Comparison of ENCODE assay signal across 11 cellular contexts in genomic region chr1:21938791-21939538, GRCh38. TPM values are rescaled to one million over a fixed set of nuclear protein-coding genes. Genes with fewer than 3 reads are reported as not detected.
DNase-seq lines count a peak whose midpoint lies in the region; ATAC-seq and TF ChIP-seq lines count a peak whose summit lies in the region.
"Had no signal": no experiment of that assay in that cellular context is flagged by ENCODE, and none has a peak within 500 bp of the region (broad histone marks: within the 10 kb centered on the region; RNA-seq: fewer than 3 reads in every experiment).

No MANE protein-coding gene starts in this region.

- H3K4me1 ChIP-seq in heart left ventricle, result peaks cover 17 to 86% (median 57%) of the 10 kb centered on the region in 12 donors
- peaks cover 26 to 30% of the 10 kb centered on the region in 2 donors for H3K4me1 ChIP-seq in duodenal mucosa (ENCODE audit: control insufficient read depth in 1 of 2, insufficient read depth in 2 of 2, low read length in 2 of 2)
- H3K4me1 ChIP-seq in aorta (ENCODE audit: control insufficient read depth in 1 of 2, insufficient read depth in 2 of 2, low read length in 2 of 2), result peaks cover 0 to 3% of the 10 kb centered on the region in 2 donors
- H3K4me1 ChIP-seq in GM23338 (ENCODE audit: insufficient read depth), result peaks cover 22% of the 10 kb centered on the region

- TF ChIP-seq POLR2A in heart left ventricle (IDR thresholded peaks at IDR 0.05), result no peak

- H3K4me2 ChIP-seq in GM23338, result no peak overlapping the region

- no peaks in the 10 kb centered on the region for H3K9me2 ChIP-seq in GM23338 (ENCODE audit: insufficient read depth)

- 31 to 47% (median 37%) methylated on average over 10 of the region's 10 CpGs for WGBS in heart left ventricle, 4 donors
- WGBS in aorta, 2 donors, result 27% methylated on average over 10 of the region's 10 CpGs

- peaks cover 22% of the 10 kb centered on the region for H3K79me2 ChIP-seq in GM23338 (replicated peaks; ENCODE audit: insufficient read depth)

- no peak for TF ChIP-seq CTCF in heart left ventricle (IDR thresholded peaks at IDR 0.05)
- no peak for TF ChIP-seq CTCF in GM23338 (conservative IDR thresholded peaks at IDR 0.05; ENCODE audit: low read depth in 2 of 2)

- ATAC-seq in heart left ventricle, result peak in 3 of 4 donors; percentile 4 to 21 (median 5)
- no peak for ATAC-seq in Right ventricle myocardium inferior
- ATAC-seq in naive thymus-derived CD8-positive, alpha-beta T cell, result no peak
- no peak for ATAC-seq in aorta (ENCODE audit: low FRiP score)
- no peak for ATAC-seq in GM23338

- peaks cover 7% of the 10 kb centered on the region for H3F3A ChIP-seq in GM23338 (replicated peaks; ENCODE audit: low read depth)

- H3K4me3 ChIP-seq in heart left ventricle, result no peak overlapping the region
- no peak overlapping the region for H3K4me3 ChIP-seq in duodenal mucosa (ENCODE audit: low read depth in 1 of 2, low read length in 2 of 2)
- no peak overlapping the region for H3K4me3 ChIP-seq in aorta (ENCODE audit: low read length in 2 of 2)
- H3K4me3 ChIP-seq in GM23338, result no peak overlapping the region

- H3K9me3 Mint-ChIP-seq in naive thymus-derived CD8-positive, alpha-beta T cell, result no peaks in the 10 kb centered on the region
- H3K9me3 Mint-ChIP-seq in GM23338, result no peaks in the 10 kb centered on the region

- no peak overlapping the region for H3K9ac ChIP-seq in duodenal mucosa (ENCODE audit: low read depth in 1 of 2, low read length in 2 of 2)

- no peak overlapping the region for H2AFZ ChIP-seq in GM23338

- DNase-seq in heart left ventricle (no peak), Right ventricle myocardium inferior (ENCODE audit: missing footprints) (no peak), aorta (peak in 1 of 2 donors; percentile 53), NCI-H226 (no peak), COLO829 (ENCODE audit: low spot score) (no peak), GM23338 (ENCODE audit: low spot score) (no peak)
- no peak for DNase-seq in naive thymus-derived CD8-positive, alpha-beta T cell
- DNase-seq: NCI-H2171 had no signal

- H4K20me1 ChIP-seq in GM23338 (replicated peaks; ENCODE audit: insufficient read depth), result no peaks in the 10 kb centered on the region; the same call in 1 of the 2 replicates

- intact Hi-C loops in heart left ventricle (cut with DNase I), result loop anchor here in 8 of 10 donors (5.0 kb wide), 2 partner anchors 37 to 42 kb away; no protein-coding TSS in a partner anchor
- intact Hi-C loops in Right ventricle myocardium inferior (cut with DNase I), result no loop called here
- intact Hi-C loops in aorta (cut with DNase I), result loop anchor here (5.0 kb wide), 1 partner anchor 37 kb away; no protein-coding TSS in a partner anchor

- peak overlapping the region; percentile 82 to 100 (median 92) for H3K4me3 Mint-ChIP-seq in naive thymus-derived CD8-positive, alpha-beta T cell
- H3K4me3 Mint-ChIP-seq in GM23338, result no peak overlapping the region; the same call in 2 of the 3 replicates

- H3K9me3 ChIP-seq in heart left ventricle (no peaks in the 10 kb centered on the region), duodenal mucosa (ENCODE audit: control insufficient read depth in 1 of 2, low read length in 2 of 2) (no peaks in the 10 kb centered on the region), aorta (ENCODE audit: control insufficient read depth, low read length) (no peaks in the 10 kb centered on the region)

- H3K27ac ChIP-seq in heart left ventricle (peak overlapping the region; percentile 57 to 91 (median 88)), duodenal mucosa (ENCODE audit: low read depth, low read length) (peak overlapping the region; percentile 7), aorta (ENCODE audit: low read depth in 1 of 2, low read length in 2 of 2) (peak overlapping the region; percentile 65 to 91), GM23338 (ENCODE audit: low read depth) (no peak overlapping the region)
- H3K27ac ChIP-seq: C4-2B had no signal

- peaks cover 0 to 4% (median 0%) of the 10 kb centered on the region in 9 donors for H3K36me3 ChIP-seq in heart left ventricle
- no peaks in the 10 kb centered on the region for H3K36me3 ChIP-seq in duodenal mucosa (ENCODE audit: control insufficient read depth in 1 of 2, insufficient read depth in 2 of 2, low read length in 2 of 2)
- H3K36me3 ChIP-seq in aorta (ENCODE audit: control insufficient read depth in 1 of 2, insufficient read depth in 2 of 2, low read length in 1 of 2), result no peaks in the 10 kb centered on the region
- H3K36me3 ChIP-seq in GM23338 (ENCODE audit: insufficient read depth), result no peaks in the 10 kb centered on the region

- peak overlapping the region in 2 of 10 donors; percentile 35 to 39 for H3K27ac Mint-ChIP-seq in naive thymus-derived CD8-positive, alpha-beta T cell
- H3K27ac Mint-ChIP-seq in GM23338, result no peak overlapping the region

- H3K27me3 ChIP-seq in heart left ventricle, result no peaks in the 10 kb centered on the region
- H3K27me3 ChIP-seq in duodenal mucosa (ENCODE audit: control insufficient read depth in 1 of 2, insufficient read depth in 2 of 2, low read length in 2 of 2), result no peaks in the 10 kb centered on the region
- no peaks in the 10 kb centered on the region for H3K27me3 ChIP-seq in aorta (ENCODE audit: control insufficient read depth in 1 of 2, insufficient read depth in 2 of 2, low read length in 1 of 2)
- no peaks in the 10 kb centered on the region for H3K27me3 ChIP-seq in GM23338 (ENCODE audit: insufficient read depth)

- peaks cover 0 to 3% (median 0%) of the 10 kb centered on the region in 3 donors for H3K36me3 Mint-ChIP-seq in naive thymus-derived CD8-positive, alpha-beta T cell
- no peaks in the 10 kb centered on the region for H3K36me3 Mint-ChIP-seq in GM23338 (ENCODE audit: low read depth)

- POLR2A ChIA-PET in naive thymus-derived CD8-positive, alpha-beta T cell (lab: Charles Lee), result interaction anchor here (0.5 to 3.7 kb wide), 3 partner anchors 18 to 143 kb away, joined by 3 to 27 read pairs (median 3); no protein-coding TSS in a partner anchor

- H3K27me3 Mint-ChIP-seq in naive thymus-derived CD8-positive, alpha-beta T cell, result peaks cover 0 to 11% (median 5%) of the 10 kb centered on the region in 5 donors
- peaks cover 19% of the 10 kb centered on the region for H3K27me3 Mint-ChIP-seq in GM23338 (ENCODE audit: insufficient read depth, low read depth, poor library complexity)

- H3K4me1 Mint-ChIP-seq in naive thymus-derived CD8-positive, alpha-beta T cell, result peaks cover 9 to 30% (median 18%) of the 10 kb centered on the region in 4 donors
- H3K4me1 Mint-ChIP-seq in GM23338, result peaks cover 39% of the 10 kb centered on the region

TF ChIP-seq in GM23338, 12 proteins besides CTCF, POLR2A, EP300 and RAD21 (continues in another document):
- TF ChIP-seq EZH2 (IDR thresholded peaks at IDR 0.05; ENCODE audit: low read depth, unreplicated experiment) (no peak), NANOG (IDR thresholded peaks at IDR 0.05; ENCODE audit: borderline replicate concordance) (no peak), REST (IDR thresholded peaks at IDR 0.05; ENCODE audit: unreplicated experiment) (no peak), ZNF331 (CRISPR knock-in tag; IDR thresholded peaks at IDR 0.05; ENCODE audit: low read depth) (no peak)

RNA-seq across cellular contexts. Expression of gene HSPG2, which starts 1.9 kb away (rescaled TPM):
- 100 to 1,000 TPM; 202 to 608 (median 304) TPM for total RNA-seq in heart left ventricle
- polyA plus RNA-seq in heart left ventricle, result 100 to 1,000 TPM; 164 to 315 TPM
- total RNA-seq in Right ventricle myocardium inferior, result 269 TPM
- 1 to 10 TPM; 6.4 to 7.2 TPM for total RNA-seq in naive thymus-derived CD8-positive, alpha-beta T cell
- under 1 TPM in 2 of 3 donors, not detected in 1; 0.46 to 0.76 TPM for polyA plus RNA-seq in naive thymus-derived CD8-positive, alpha-beta T cell
- 1,000 to 10,000 TPM in 1 of 2 donors, 100 to 1,000 TPM in 1; 868 to 1,205 TPM for total RNA-seq in aorta
- 100 to 1,000 TPM in 1 of 2 donors, 10 to 100 TPM in 1; 49.1 to 268 TPM for polyA plus RNA-seq in aorta
- 47.8 and 70.8 TPM in 2 replicates for total RNA-seq in GM23338 (2014; rRNA removed; shearing (Covaris generic))
- 13.3 and 14.9 TPM in 2 replicates for polyA plus RNA-seq in GM23338 (2016; fragmentation: Nextera tagmentation; extraction: Ambion mirVana)

RNA-seq across cellular contexts. Expression of gene CELA3B, which starts 37.9 kb away (rescaled TPM):
- total RNA-seq in heart left ventricle, result 1 to 10 TPM in 5 of 9 donors, not detected in 4; 1.2 to 2.6 (median 1.8) TPM
- under 1 TPM in 1 of 2 donors, not detected in 1; 0.24 TPM for polyA plus RNA-seq in heart left ventricle
- total RNA-seq in Right ventricle myocardium inferior, result not detected
- total RNA-seq in naive thymus-derived CD8-positive, alpha-beta T cell, result not detected
- not detected for polyA plus RNA-seq in naive thymus-derived CD8-positive, alpha-beta T cell
- total RNA-seq in aorta, result 1 to 10 TPM; 1.0 to 1.8 TPM
- polyA plus RNA-seq in aorta, result 1 to 10 TPM; 2.5 to 7.5 TPM
- total RNA-seq in GM23338 (2014; rRNA removed; shearing (Covaris generic)), result not detected in 2 replicates
- not detected in 2 replicates for polyA plus RNA-seq in GM23338 (2016; fragmentation: Nextera tagmentation; extraction: Ambion mirVana)
- total RNA-seq: lower leg skin had no signal

Comparison
In these comparisons a context has a peak if more than half of its experiments do, and no peak if none do; other contexts are left out.
1. ATAC-seq: peak in heart left ventricle (3 of 4); none in Right ventricle myocardium inferior (single experiment), naive thymus-derived CD8-positive, alpha-beta T cell (0 of 2), aorta (single experiment) and GM23338 (single experiment).